Comparison of ENCODE assay signal across 15 cellular contexts in genomic region chr7:129257168-129257567, GRCh38. TPM values are rescaled to one million over a fixed set of nuclear protein-coding genes. Genes with fewer than 3 reads are reported as not detected.
DNase-seq lines count a peak whose midpoint lies in the region; ATAC-seq and TF ChIP-seq lines count a peak whose summit lies in the region.
"Had no signal": no experiment of that assay in that cellular context is flagged by ENCODE, and none has a peak within 500 bp of the region (broad histone marks: within the 10 kb centered on the region; RNA-seq: fewer than 3 reads in every experiment).

No MANE protein-coding gene starts in this region.

- no peak overlapping the region for H2BK5ac ChIP-seq in H9 (ENCODE audit: insufficient read length, low read length)

- no peaks in the 10 kb centered on the region for H3K23me2 ChIP-seq in H9 (ENCODE audit: insufficient read length, low read depth, low read length, poor library complexity, severe bottlenecking)

- H3K36me3 Mint-ChIP-seq in H9 (ENCODE audit: insufficient read depth in 1 of 3, low read depth in 3 of 3) (no peaks in the 10 kb centered on the region; a peak in 2 of 7 replicates), brain (peaks cover 12% of the 10 kb centered on the region)
- no peaks in the 10 kb centered on the region for H3K36me3 Mint-ChIP-seq in stimulated activated effector memory CD8-positive, alpha-beta T cell treated with anti-CD3 and anti-CD28 coated beads, Interleukin-12 subunit alpha, Interleukin-12 subunit beta, amount 100 ng/mL, for 72 hours

- H3K4me2 ChIP-seq in H9 (ENCODE audit: insufficient read depth, insufficient read length, low read length) (no peak overlapping the region), SK-N-SH (no peak overlapping the region)
- H3K4me2 ChIP-seq: BLaER1 had no signal

- H3K4me3 Mint-ChIP-seq in H9, result no peak overlapping the region
- no peak overlapping the region for H3K4me3 Mint-ChIP-seq in brain
- H3K4me3 Mint-ChIP-seq in stimulated activated effector memory CD8-positive, alpha-beta T cell treated with anti-CD3 and anti-CD28 coated beads, Interleukin-12 subunit alpha, Interleukin-12 subunit beta, amount 100 ng/mL, for 72 hours, result no peak overlapping the region

- H3K27me3 Mint-ChIP-seq in H9 (ENCODE audit: low read depth) (no peaks in the 10 kb centered on the region), brain (peaks cover 3% of the 10 kb centered on the region)
- H3K27me3 Mint-ChIP-seq: IgD-negative memory B cell had no signal

- no peak overlapping the region for H2BK15ac ChIP-seq in H9 (ENCODE audit: low read depth, low read length)

- H3K9ac ChIP-seq in H9 (ENCODE audit: extremely low read depth, insufficient read length, low read length) (no peak overlapping the region), SK-N-SH (no peak overlapping the region)
- H3K9ac ChIP-seq: BLaER1 had no signal

- TF ChIP-seq RAD21 in SK-N-SH (IDR thresholded peaks at IDR 0.05; ENCODE audit: low read length), result no peak

- H3T11ph ChIP-seq in H9 (ENCODE audit: low read length), result peak overlapping the region; percentile 99

- H3K27ac Mint-ChIP-seq in H9, result peak overlapping the region in 1 of 3 experiments; percentile 58; a peak in 2 of 7 replicates
- peak overlapping the region in 3 of 5 experiments; percentile 4 to 78 (median 15) for H3K27ac Mint-ChIP-seq in brain
- H3K27ac Mint-ChIP-seq in stimulated activated effector memory CD8-positive, alpha-beta T cell treated with anti-CD3 and anti-CD28 coated beads, Interleukin-12 subunit alpha, Interleukin-12 subunit beta, amount 100 ng/mL, for 72 hours, result no peak overlapping the region
- H3K27ac Mint-ChIP-seq: IgD-negative memory B cell had no signal

- H3K27me3 ChIP-seq in H9 (ENCODE audit: insufficient read depth, low read length) (no peaks in the 10 kb centered on the region), SK-N-SH (ENCODE audit: insufficient read depth) (no peaks in the 10 kb centered on the region)
- H3K27me3 ChIP-seq: BLaER1 had no signal

- no peaks in the 10 kb centered on the region for H3F3A ChIP-seq in SK-N-SH (replicated peaks; ENCODE audit: insufficient read depth)

- H3K23ac ChIP-seq in H9 (ENCODE audit: insufficient read length, low read depth, low read length), result no peak overlapping the region

- no peak overlapping the region for H3K4me3 ChIP-seq in SK-N-SH (ENCODE audit: low read depth in 2 of 2, low read length in 1 of 2)
- H3K4me3 ChIP-seq: BLaER1, HAP-1 had no signal

- H3K9me2 ChIP-seq in SK-N-SH, result no peaks in the 10 kb centered on the region

- no peak overlapping the region for H4K8ac ChIP-seq in H9 (replicated peaks; ENCODE audit: insufficient read length, low read depth, low read length)

- DNase-seq in H9, result no peak
- peak; percentile 40 for DNase-seq in SKM-1 (lab: John Stamatoyannopoulos, UW; ENCODE audit: unreplicated experiment)
- DNase-seq in stimulated activated effector memory CD8-positive, alpha-beta T cell treated with anti-CD3 and anti-CD28 coated beads, Interleukin-12 subunit alpha, Interleukin-12 subunit beta, amount 100 ng/mL, for 72 hours (ENCODE audit: low spot score in 2 of 2), result no peak
- no peak for DNase-seq in SK-N-SH
- no peak for DNase-seq in NCI-H2227 treated with DMSO at 0.1 percent for 48 hours (lab: John Stamatoyannopoulos, UW)
- no peak for DNase-seq in Ammon's horn (ENCODE audit: low spot score)
- DNase-seq: DMS 273 treated with DMSO at 0.1 percent for 48 hours, NCI-H1105, NCI-H1694 treated with DMSO at 0.1 percent for 48 hours, SHP77 treated with DMSO at 0.1 percent for 48 hours, SW 1271 had no signal

- CTCF ChIA-PET in SK-N-SH (lab: Yijun Ruan, JAX), result interaction anchor here (0.5 to 2.1 kb wide), 2 partner anchors 23 to 39 kb away, joined by 3 to 16 read pairs; no protein-coding TSS in a partner anchor

- H2AFZ ChIP-seq in H9 (ENCODE audit: low read length) (no peak overlapping the region), SK-N-SH (ENCODE audit: low read depth) (no peak overlapping the region)

- ATAC-seq in stimulated activated effector memory CD8-positive, alpha-beta T cell treated with anti-CD3 and anti-CD28 coated beads, Interleukin-12 subunit alpha, Interleukin-12 subunit beta, amount 100 ng/mL, for 72 hours, result no peak

- no peak overlapping the region; the same call in 1 of the 2 replicates for H3K4ac ChIP-seq in H9 (ENCODE audit: low read depth, low read length)

- H3K79me2 ChIP-seq in H9 (ENCODE audit: insufficient read depth, low read length), result peaks cover 2% of the 10 kb centered on the region; the same call in 1 of the 2 replicates
- 0 out of 2 replicates have a peak, but pooled peaks cover 4% of the 10 kb centered on the region for H3K79me2 ChIP-seq in SK-N-SH (ENCODE audit: insufficient read depth)

- H2BK20ac ChIP-seq in H9 (ENCODE audit: low read depth, low read length, poor library complexity, severe bottlenecking), result peak overlapping the region; percentile 61

- H3K4me1 ChIP-seq in H9 (ENCODE audit: insufficient read depth, low read length) (peaks cover 11% of the 10 kb centered on the region; the same call in 1 of the 2 replicates), SK-N-SH (ENCODE audit: control insufficient read depth in 1 of 2, insufficient read depth in 2 of 2, low read depth in 1 of 2, low read length in 1 of 2) (peaks cover 0 to 4% of the 10 kb centered on the region in 2 experiments; a peak in 3 of 4 replicates)

- no peaks in the 10 kb centered on the region for H3K79me1 ChIP-seq in H9 (ENCODE audit: insufficient read depth, low read depth, low read length, poor library complexity, severe bottlenecking)

- H3K36me3 ChIP-seq in SK-N-SH (replicated peaks in 1 of 2; ENCODE audit: control insufficient read depth in 1 of 2, insufficient read depth in 2 of 2, low read length in 1 of 2), result no peaks in the 10 kb centered on the region
- H3K36me3 ChIP-seq: BLaER1 had no signal

- no peak overlapping the region for H4K5ac ChIP-seq in H9 (ENCODE audit: insufficient read length, low read depth, low read length)

- no peaks in the 10 kb centered on the region for H3K9me3 Mint-ChIP-seq in H9
- H3K9me3 Mint-ChIP-seq in brain, result peaks cover 0 to 9% (median 0%) of the 10 kb centered on the region in 5 experiments
- H3K9me3 Mint-ChIP-seq in stimulated activated effector memory CD8-positive, alpha-beta T cell treated with anti-CD3 and anti-CD28 coated beads, Interleukin-12 subunit alpha, Interleukin-12 subunit beta, amount 100 ng/mL, for 72 hours, result no peaks in the 10 kb centered on the region
- H3K9me3 Mint-ChIP-seq: IgD-negative memory B cell had no signal

- no peak overlapping the region for H4K91ac ChIP-seq in H9 (ENCODE audit: insufficient read length, low read depth, low read length)

- H2AK5ac ChIP-seq in H9 (ENCODE audit: insufficient read length, low read length), result peak overlapping the region; percentile 87

- POLR2A ChIA-PET in SK-N-SH (lab: Yijun Ruan, JAX), result no interaction called here

- H3K27ac ChIP-seq in H9 (ENCODE audit: insufficient read length, low read depth, low read length) (no peak overlapping the region), SK-N-SH (ENCODE audit: low read depth in 2 of 2, low read length in 1 of 2) (no peak overlapping the region)
- H3K27ac ChIP-seq: BLaER1 had no signal

- peak overlapping the region; percentile 87 for H2BK12ac ChIP-seq in H9 (ENCODE audit: insufficient read length, low read depth, low read length)

- H3K56ac ChIP-seq in H9 (ENCODE audit: insufficient read length, low read depth, low read length), result no peak overlapping the region

- H3K4me1 Mint-ChIP-seq in H9 (peaks cover 45 to 50% of the 10 kb centered on the region in 2 experiments), brain (peaks cover 47% of the 10 kb centered on the region)
- peaks cover 20% of the 10 kb centered on the region for H3K4me1 Mint-ChIP-seq in stimulated activated effector memory CD8-positive, alpha-beta T cell treated with anti-CD3 and anti-CD28 coated beads, Interleukin-12 subunit alpha, Interleukin-12 subunit beta, amount 100 ng/mL, for 72 hours

- TF ChIP-seq CTCF in H9 (conservative IDR thresholded peaks at IDR 0.05) (no peak), brain (conservative IDR thresholded peaks at IDR 0.05) (no peak), SK-N-SH (IDR thresholded peaks at IDR 0.05) (no peak)

- H3K14ac ChIP-seq in H9 (ENCODE audit: insufficient read depth, low read length), result no peak overlapping the region

- no peak for TF ChIP-seq EP300 in SK-N-SH (IDR thresholded peaks at IDR 0.05; ENCODE audit: borderline replicate concordance in 1 of 2, low read depth in 1 of 2, low read length in 1 of 2)

- no peaks in the 10 kb centered on the region for H4K20me1 ChIP-seq in H9 (ENCODE audit: control insufficient read depth, insufficient read depth, insufficient read length)
- no peaks in the 10 kb centered on the region for H4K20me1 ChIP-seq in SK-N-SH (ENCODE audit: insufficient read depth)

- H3K9me3 ChIP-seq in H9 (ENCODE audit: control insufficient read depth, low read depth, low read length), result no peaks in the 10 kb centered on the region
- no peaks in the 10 kb centered on the region for H3K9me3 ChIP-seq in SK-N-SH
- H3K9me3 ChIP-seq: BLaER1, HAP-1 had no signal

- no peak overlapping the region for H2BK120ac ChIP-seq in H9 (ENCODE audit: low read depth, low read length, poor library complexity, severe bottlenecking)

- H3K18ac ChIP-seq in H9 (ENCODE audit: insufficient read length, low read depth, low read length), result peak overlapping the region; percentile 45

TF ChIP-seq in SK-N-SH, 30 proteins besides CTCF, POLR2A, EP300 and RAD21 (continues in another document):
- no peak for TF ChIP-seq POLR2AphosphoS5 (IDR thresholded peaks at IDR 0.05; ENCODE audit: low read depth, low read length)
- TF ChIP-seq MEF2A (IDR thresholded peaks at IDR 0.05; ENCODE audit: borderline replicate concordance, low read depth), result no peak
- no peak for TF ChIP-seq TEAD4 (IDR thresholded peaks at IDR 0.05; ENCODE audit: borderline replicate concordance, insufficient read depth)
- TF ChIP-seq SMC3 (IDR thresholded peaks at IDR 0.05; ENCODE audit: low read depth, low read length), result no peak
- no peak for TF ChIP-seq JUND (IDR thresholded peaks at IDR 0.05)
- TF ChIP-seq YY1 (IDR thresholded peaks at IDR 0.05; ENCODE audit: low read depth), result no peak
- TF ChIP-seq SIN3A (IDR thresholded peaks at IDR 0.05; ENCODE audit: borderline replicate concordance, low read depth, low read length), result no peak
- TF ChIP-seq RFX5 (IDR thresholded peaks at IDR 0.05; ENCODE audit: low read length), result no peak
- no peak for TF ChIP-seq TAF1 (IDR thresholded peaks at IDR 0.05; ENCODE audit: borderline replicate concordance, low read depth, low read length)
- TF ChIP-seq EZH2phosphoT487 (IDR thresholded peaks at IDR 0.05; ENCODE audit: borderline replicate concordance, low read depth), result no peak
- TF ChIP-seq CHD2 (IDR thresholded peaks at IDR 0.05; ENCODE audit: low read length, partially characterized antibody), result no peak
- no peak for TF ChIP-seq RCOR1 (IDR thresholded peaks at IDR 0.05; ENCODE audit: low read length)

RNA-seq across cellular contexts. Expression of gene AHCYL2, which starts 32.3 kb away (rescaled TPM):
- total RNA-seq in H9 (2021), result 23.2 and 26.0 TPM in 2 replicates
- 21.2 TPM for polyA plus RNA-seq in brain (ENCODE audit: insufficient read depth, low read depth, low replicate concordance)
- polyA plus RNA-seq in SK-N-SH (2012; rRNA removed), result 20.4 and 29.9 TPM in 2 replicates
- polyA plus RNA-seq in SK-N-SH (2012; cell fraction: cytosol; rRNA removed), result 24.3 and 25.2 TPM in 2 replicates
- polyA plus RNA-seq in SK-N-SH (2012; cell fraction: nucleus; rRNA removed), result 33.9 and 44.9 TPM in 2 replicates
